ENCODE assay signal across 16 cellular contexts in genomic region chr13:20350819-20351218, GRCh38.
A peak's percentile ranks its signal among the peaks of the same experiment; 100 is the strongest.
DNase-seq lines count a peak whose midpoint lies in the region; ATAC-seq and TF ChIP-seq lines count a peak whose summit lies in the region.
"Had no signal": no experiment of that assay in that cellular context is flagged by ENCODE, and none has a peak within 500 bp of the region (broad histone marks: within the 10 kb centered on the region; RNA-seq: fewer than 3 reads in every experiment).

No MANE protein-coding gene starts in this region.

- intact Hi-C loops in PC-3 (cut with micrococcal nuclease), result no loop called here

- peak overlapping the region; percentile 29; the same call in 1 of the 2 replicates for H2AFZ ChIP-seq in PC-3 (ENCODE audit: low read length)
- H2AFZ ChIP-seq: GM23248 had no signal

- TF ChIP-seq CTCF in PC-3 (conservative IDR thresholded peaks at IDR 0.05; ENCODE audit: low read depth, low read length), result no peak

- peak overlapping the region in 9 of 11 experiments; percentile 0 to 82 (median 57); a peak in 16 of 22 replicates for H3K4me2 ChIP-seq in BLaER1 treated with 17β-estradiol and CSF1 and Interleukin-3, amounts not matched to agents 10 nM and 100 nM
- H3K4me2 ChIP-seq in PC-3 (ENCODE audit: low read length), result peak overlapping the region; percentile 57

- no peaks in the 10 kb centered on the region for H3K9me2 ChIP-seq in PC-3 (replicated peaks; ENCODE audit: low read length)

- CTCF ChIA-PET in PC-3 (lab: Charles Lee), result no interaction called here

- DNase-seq in PC-3 (no peak), epithelial cell of prostate (ENCODE audit: low read depth, low spot score) (peak; percentile 65), mucosa of gallbladder (ENCODE audit: low spot score) (peak; percentile 44), NAMALWA (ENCODE audit: low spot score) (no peak), GOT3 (lab: John Stamatoyannopoulos, UW) (no peak), NCI-H2107 (lab: John Stamatoyannopoulos, UW) (no peak)
- DNase-seq: CD8-positive, alpha-beta T cell; NCI-H1092; NCI-H146; NCI-H2081; NCI-H510A treated with DMSO at 0.1 percent for 48 hours; NCI-H82; SJCRH30 had no signal

- POLR2A ChIA-PET in PC-3 (lab: Charles Lee; ENCODE audit: unreplicated experiment), result no interaction called here

- H3K27ac ChIP-seq in BLaER1 treated with 17β-estradiol and CSF1 and Interleukin-3, amounts not matched to agents 10 nM and 100 nM, result peak overlapping the region in 3 of 11 experiments; percentile 15 to 53 (median 38); a peak in 4 of 22 replicates
- H3K27ac ChIP-seq in PC-3 (ENCODE audit: low read length), result peak overlapping the region; percentile 78
- H3K27ac ChIP-seq in epithelial cell of prostate, result peak overlapping the region; percentile 92
- H3K27ac ChIP-seq: SJCRH30 had no signal

- H3K4me1 ChIP-seq in BLaER1 treated with 17β-estradiol and CSF1 and Interleukin-3, amounts not matched to agents 10 nM and 100 nM, result peaks cover 0 to 49% (median 28%) of the 10 kb centered on the region in 10 experiments; a peak in 17 of 20 replicates
- peaks cover 33% of the 10 kb centered on the region for H3K4me1 ChIP-seq in PC-3 (ENCODE audit: insufficient read depth, low read length)
- H3K4me1 ChIP-seq: SJCRH30 had no signal

- no peaks in the 10 kb centered on the region for H3K27me3 ChIP-seq in BLaER1 treated with 17β-estradiol and CSF1 and Interleukin-3, amounts not matched to agents 10 nM and 100 nM
- no peaks in the 10 kb centered on the region for H3K27me3 ChIP-seq in PC-3 (ENCODE audit: low read length)
- H3K27me3 ChIP-seq: SJCRH30 had no signal

- H3F3A ChIP-seq in PC-3 (ENCODE audit: low read length, unreplicated experiment), result peaks cover 5% of the 10 kb centered on the region

- H3K36me3 ChIP-seq in BLaER1 treated with 17β-estradiol and CSF1 and Interleukin-3, amounts not matched to agents 10 nM and 100 nM, result no peaks in the 10 kb centered on the region
- H3K36me3 ChIP-seq in PC-3 (ENCODE audit: low read depth, low read length), result no peaks in the 10 kb centered on the region
- H3K36me3 ChIP-seq: SJCRH30 had no signal

- no peaks in the 10 kb centered on the region for H3K9me3 ChIP-seq in BLaER1 treated with 17β-estradiol and CSF1 and Interleukin-3, amounts not matched to agents 10 nM and 100 nM (replicated peaks in 1 of 11)
- H3K9me3 ChIP-seq in PC-3 (ENCODE audit: low read length), result no peaks in the 10 kb centered on the region
- H3K9me3 ChIP-seq: SJCRH30 had no signal

- no TSS peak for BruUV-seq in PC-3 (replicated peaks; lab: Mats Ljungman, UMichigan)

- ATAC-seq in PC-3 (no peak), HG03135 (IDR thresholded peaks at IDR 0.05; ENCODE audit: unreplicated experiment) (no peak)
- ATAC-seq: CD8-positive, alpha-beta T cell had no signal

- no peaks in the 10 kb centered on the region for H3K79me2 ChIP-seq in PC-3 (ENCODE audit: low read length)

- H3K4me3 ChIP-seq in BLaER1 treated with 17β-estradiol and CSF1 and Interleukin-3, amounts not matched to agents 10 nM and 100 nM, result no peak overlapping the region
- no peak overlapping the region; the same call in 1 of the 2 replicates for H3K4me3 ChIP-seq in PC-3 (ENCODE audit: low read length)
- H3K4me3 ChIP-seq: GM23248, SJCRH30 had no signal

- no peak overlapping the region for H3K9ac ChIP-seq in BLaER1 treated with 17β-estradiol and CSF1 and Interleukin-3, amounts not matched to agents 10 nM and 100 nM
- peak overlapping the region; percentile 9 for H3K9ac ChIP-seq in PC-3 (ENCODE audit: low read length)
- H3K9ac ChIP-seq: GM23248 had no signal

- H4K20me1 ChIP-seq in BLaER1 treated with 17β-estradiol and CSF1 and Interleukin-3, amounts not matched to agents 10 nM and 100 nM, result no peaks in the 10 kb centered on the region
- no peaks in the 10 kb centered on the region for H4K20me1 ChIP-seq in PC-3 (ENCODE audit: low read length)

Comparison
In these comparisons a context has a peak if more than half of its experiments do, and no peak if none do; other contexts are left out.
1. DNase-seq: peak in epithelial cell of prostate (single experiment) and mucosa of gallbladder (single experiment); none in PC-3 (single experiment), NAMALWA (single experiment), GOT3 (single experiment) and NCI-H2107 (single experiment).